ENCODE assay signal across 3 cellular contexts in the genomic region with DNA sequence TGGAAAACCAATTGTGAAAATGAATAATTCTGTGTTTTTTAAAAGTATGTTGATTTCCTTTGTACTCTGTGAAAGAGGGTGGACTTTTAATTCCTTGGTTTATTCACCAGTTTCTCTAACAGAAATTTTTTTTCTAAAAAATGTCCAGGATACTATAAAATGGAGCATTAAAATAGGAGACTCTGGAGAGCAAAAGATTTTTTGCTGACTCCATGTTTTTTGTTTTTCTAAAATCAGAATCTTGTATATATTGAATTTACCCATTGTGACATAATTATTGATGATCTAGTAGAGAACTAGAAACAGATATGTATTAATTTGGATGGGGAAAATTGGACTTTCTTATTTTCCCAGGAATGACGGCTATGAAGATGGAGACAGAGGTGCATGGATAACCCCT.
TF ChIP-seq lines count a peak whose summit lies in the region.

No MANE protein-coding gene starts in this region.

TF ChIP-seq in A549, 52 proteins besides CTCF, POLR2A, EP300 and RAD21:
- TF ChIP-seq MAFK (IDR thresholded peaks at IDR 0.05; ENCODE audit: partially characterized antibody) (peak; percentile 93), PHF8 (IDR thresholded peaks at IDR 0.05; ENCODE audit: borderline replicate concordance, low read depth) (no peak), HOXA7 (CRISPR knock-in tag; IDR thresholded peaks at IDR 0.05) (no peak), EHMT2 (IDR thresholded peaks at IDR 0.05; ENCODE audit: low read depth) (no peak), CHD2 (IDR thresholded peaks at IDR 0.05; ENCODE audit: low read length, partially characterized antibody) (no peak), EHF (CRISPR knock-in tag; IDR thresholded peaks at IDR 0.05) (no peak)

TF ChIP-seq in IMR-90, 13 proteins besides CTCF, POLR2A, EP300 and RAD21:
- TF ChIP-seq MXI1 (IDR thresholded peaks at IDR 0.05; ENCODE audit: borderline replicate concordance, low read depth, low read length) (no peak), MAFK (IDR thresholded peaks at IDR 0.05; ENCODE audit: low read depth, low read length) (peak; percentile 94)
TF ChIP-seq in IMR-90: peak in this region for 1.

TF ChIP-seq in H1, 55 proteins besides CTCF, POLR2A, EP300 and RAD21:
- TF ChIP-seq YY1 (IDR thresholded peaks at IDR 0.05; ENCODE audit: low read depth, low read length): no peak
- peak; percentile 52; the same call in 1 of the 2 replicates for TF ChIP-seq MAFK (IDR thresholded peaks at IDR 0.05; ENCODE audit: low read depth, low read length)
